8 cellular contexts compared by ENCODE assay signal in genomic region chr3:124033360-124034015, GRCh38. TPM values are rescaled to one million over a fixed set of nuclear protein-coding genes. Genes with fewer than 3 reads are reported as not detected.
DNase-seq lines count a peak whose midpoint lies in the region; ATAC-seq, FAIRE-seq and TF ChIP-seq lines count a peak whose summit lies in the region.

TSS of gene KALRN (plus strand) at chr3:124033369.

- peak within 1 kb of the TSS; percentile 70; the same call in 1 of the 2 replicates for H3K27ac ChIP-seq in HUES64 (ENCODE audit: low read depth, low read length)
- peak within 1 kb of the TSS; percentile 92 for H3K27ac ChIP-seq in breast epithelium
- H3K27ac ChIP-seq in kidney (ENCODE audit: low read depth in 2 of 2, low read length in 2 of 2) = peak within 1 kb of the TSS; percentile 54 to 63

- peak; percentile 52 for ATAC-seq in stimulated activated memory B cell treated with anti-CD40 and anti-IgM and Interleukin-4, amounts not matched to agents 10 μg/mL and 1 μg/mL and 100 μg/mL, for 72 hours

- peak within 1 kb of the TSS; percentile 86 for H3K4me3 ChIP-seq in HUES64 (ENCODE audit: low read length)
- H3K4me3 ChIP-seq in breast epithelium = peak within 1 kb of the TSS; percentile 66 to 85 (median 84)
- peak within 1 kb of the TSS; percentile 64 to 69 for H3K4me3 ChIP-seq in kidney (ENCODE audit: low read length in 2 of 2)

- H3K4me1 ChIP-seq in HUES64 (ENCODE audit: insufficient read depth, low read length) (peaks cover 9% of the 10 kb centered on the region), breast epithelium (no peaks in the 10 kb centered on the region), kidney (ENCODE audit: control insufficient read depth in 1 of 2, insufficient read depth in 1 of 2, low read depth in 1 of 2, low read length in 2 of 2) (peaks cover 0 to 7% of the 10 kb centered on the region in 2 donors)

- H3K9me3 Mint-ChIP-seq in stimulated activated memory B cell treated with anti-CD40 and anti-IgM and Interleukin-4, amounts not matched to agents 10 μg/mL and 1 μg/mL and 100 μg/mL, for 72 hours = peaks cover 3% of the 10 kb centered on the region

- TF ChIP-seq CTCF in breast epithelium (IDR thresholded peaks at IDR 0.05) = no peak
- TF ChIP-seq CTCF in kidney (IDR thresholded peaks at IDR 0.05; ENCODE audit: borderline replicate concordance, extremely low read depth, insufficient read depth) = no peak

- H3K36me3 Mint-ChIP-seq in stimulated activated memory B cell treated with anti-CD40 and anti-IgM and Interleukin-4, amounts not matched to agents 10 μg/mL and 1 μg/mL and 100 μg/mL, for 72 hours = no peaks in the 10 kb centered on the region

- H3K27me3 ChIP-seq in HUES64 (ENCODE audit: insufficient read depth, low read length) (peaks cover 82% of the 10 kb centered on the region), breast epithelium (no peaks in the 10 kb centered on the region)

- peak within 1 kb of the TSS; percentile 79 for H3K4me3 Mint-ChIP-seq in stimulated activated memory B cell treated with anti-CD40 and anti-IgM and Interleukin-4, amounts not matched to agents 10 μg/mL and 1 μg/mL and 100 μg/mL, for 72 hours

- H3K27me3 Mint-ChIP-seq in stimulated activated memory B cell treated with anti-CD40 and anti-IgM and Interleukin-4, amounts not matched to agents 10 μg/mL and 1 μg/mL and 100 μg/mL, for 72 hours = peaks cover 33% of the 10 kb centered on the region

- intact Hi-C loops in breast epithelium (cut with DNase I; ENCODE audit: low total_unique reads) (loop anchor here (5.0 kb wide), 1 partner anchor 1889 kb away; no protein-coding TSS in a partner anchor), kidney (cut with DNase I) (no loop called here)

- peak within 1 kb of the TSS; percentile 35 for H3K27ac Mint-ChIP-seq in stimulated activated memory B cell treated with anti-CD40 and anti-IgM and Interleukin-4, amounts not matched to agents 10 μg/mL and 1 μg/mL and 100 μg/mL, for 72 hours

- peaks cover 7% of the 10 kb centered on the region for H3K4me1 Mint-ChIP-seq in stimulated activated memory B cell treated with anti-CD40 and anti-IgM and Interleukin-4, amounts not matched to agents 10 μg/mL and 1 μg/mL and 100 μg/mL, for 72 hours

- H3K9me3 ChIP-seq in HUES64 (ENCODE audit: insufficient read depth, low read depth, low read length) (no peaks in the 10 kb centered on the region), breast epithelium (no peaks in the 10 kb centered on the region), kidney (ENCODE audit: control insufficient read depth in 1 of 2, low read length in 2 of 2) (no peaks in the 10 kb centered on the region)

- TF ChIP-seq POLR2A in breast epithelium (IDR thresholded peaks at IDR 0.05) = no peak

- H3K9ac ChIP-seq in HUES64 (ENCODE audit: low read depth, low read length) (peak within 1 kb of the TSS; percentile 87), kidney (ENCODE audit: low read length in 2 of 2) (peak within 1 kb of the TSS; percentile 51 to 61)

- H3K36me3 ChIP-seq in HUES64 (ENCODE audit: insufficient read depth, low read length) = no peaks in the 10 kb centered on the region
- H3K36me3 ChIP-seq in breast epithelium = no peaks in the 10 kb centered on the region
- H3K36me3 ChIP-seq in kidney (ENCODE audit: control insufficient read depth in 1 of 2, insufficient read depth in 2 of 2, low read length in 2 of 2) = no peaks in the 10 kb centered on the region

- FAIRE-seq in kidney (lab: Jason Lieb, UNC) = no peak

- peak; percentile 6 for DNase-seq in stimulated activated CD4-positive, alpha-beta T cell treated with anti-CD3 and anti-CD28 coated beads, Interleukin-15, amount 100 ng/mL, for 24 hours
- DNase-seq in stimulated activated CD4-positive, alpha-beta T cell treated with anti-CD3 and anti-CD28 coated beads, Interleukin-1b, Interleukin-23, amount 100 ng/mL, for 48 hours = no peak
- DNase-seq in breast epithelium (ENCODE audit: low spot score in 2 of 2) (no peak), kidney (peak; percentile 79), cortex of kidney (lab: John Stamatoyannopoulos, UW) (no peak)
- no peak for DNase-seq in effector CD8-positive, alpha-beta T cell (lab: John Stamatoyannopoulos, UW)

- WGBS in HUES64 = under 1% methylated on average over 63 of the region's 63 CpGs

RNA-seq across cellular contexts. Expression of gene KALRN, which starts in this region (rescaled TPM):
- 5.9 TPM for polyA plus RNA-seq in HUES64 (2013, experiment 1 of 2)
- 5.6 TPM for polyA plus RNA-seq in HUES64 (2013, experiment 2 of 2)
- total RNA-seq in breast epithelium (10 to 100 TPM; 36.3 to 82.3 (median 47.3) TPM), kidney (55.6 TPM)
- 5.8 TPM for polyA plus RNA-seq in kidney (ENCODE audit: insufficient read depth, low read depth, low replicate concordance)

Comparison
In these comparisons a context has a peak if more than half of its experiments do, and no peak if none do; other contexts are left out.
1. DNase-seq: peak in stimulated activated CD4-positive, alpha-beta T cell treated with anti-CD3 and anti-CD28 coated beads, Interleukin-15, amount 100 ng/mL, for 24 hours (single experiment) and kidney (single experiment); none in stimulated activated CD4-positive, alpha-beta T cell treated with anti-CD3 and anti-CD28 coated beads, Interleukin-1b, Interleukin-23, amount 100 ng/mL, for 48 hours (single experiment), breast epithelium (0 of 2), effector CD8-positive, alpha-beta T cell (single experiment) and cortex of kidney (single experiment).
2. Peak in every context shown above with its lines, with median percentiles within 50 percentile points of each other: H3K27ac ChIP-seq and H3K4me3 ChIP-seq.